Comparison of ENCODE assay signal across 23 cellular contexts in genomic region chr12:131606218-131606899, GRCh38.
DNase-seq lines count a peak whose midpoint lies in the region; ATAC-seq and FAIRE-seq lines count a peak whose summit lies in the region.
"Had no signal": no experiment of that assay in that cellular context is flagged by ENCODE, and none has a peak within 500 bp of the region (broad histone marks: within the 10 kb centered on the region; RNA-seq: fewer than 3 reads in every experiment).

No MANE protein-coding gene starts in this region.

- H3K4me1 Mint-ChIP-seq in activated CD4-positive, alpha-beta T cell treated with anti-CD3 and anti-CD28 coated beads for 36 hours, result peaks cover 64% of the 10 kb centered on the region
- H3K4me1 Mint-ChIP-seq in T-cell, result peaks cover 63 to 75% (median 64%) of the 10 kb centered on the region in 3 donors
- peaks cover 64% of the 10 kb centered on the region for H3K4me1 Mint-ChIP-seq in dendritic cell treated with granulocyte-macrophage colony-stimulating factor and Interleukin-4, amounts not matched to agents 40 ng/mL and 50 ng/mL, for 4 days (ENCODE audit: low read depth)

- H3K36me3 Mint-ChIP-seq in activated CD4-positive, alpha-beta T cell treated with anti-CD3 and anti-CD28 coated beads for 36 hours (ENCODE audit: low read depth), result no peaks in the 10 kb centered on the region
- no peaks in the 10 kb centered on the region for H3K36me3 Mint-ChIP-seq in T-cell
- no peaks in the 10 kb centered on the region for H3K36me3 Mint-ChIP-seq in dendritic cell treated with granulocyte-macrophage colony-stimulating factor and Interleukin-4, amounts not matched to agents 40 ng/mL and 50 ng/mL, for 4 days (ENCODE audit: low read depth)

- intact Hi-C loops in activated CD4-positive, alpha-beta T cell treated with anti-CD3 and anti-CD28 coated beads for 36 hours (cut with DNase I, micrococcal nuclease), result loop anchor here in 1 of 2 experiments (10.0 kb wide), 1 partner anchor 732 kb away; the partner anchor contains the start of gene RAN
- intact Hi-C loops in dendritic cell treated with granulocyte-macrophage colony-stimulating factor and Interleukin-4, amounts not matched to agents 40 ng/mL and 50 ng/mL, for 4 days (cut with micrococcal nuclease), result loop anchor here (5.0 kb wide), 1 partner anchor 106 kb away; the partner anchor contains the start of gene SFSWAP

- no peaks in the 10 kb centered on the region for H3K9me3 Mint-ChIP-seq in activated CD4-positive, alpha-beta T cell treated with anti-CD3 and anti-CD28 coated beads for 36 hours (ENCODE audit: low read depth)
- H3K9me3 Mint-ChIP-seq in T-cell, result no peaks in the 10 kb centered on the region
- H3K9me3 Mint-ChIP-seq in dendritic cell treated with granulocyte-macrophage colony-stimulating factor and Interleukin-4, amounts not matched to agents 40 ng/mL and 50 ng/mL, for 4 days, result no peaks in the 10 kb centered on the region
- H3K9me3 Mint-ChIP-seq: nephron had no signal

- ATAC-seq in activated CD4-positive, alpha-beta T cell treated with anti-CD3 and anti-CD28 coated beads for 36 hours, result peak; percentile 27
- ATAC-seq in T-cell (replicated peaks in 1 of 4), result no peak
- no peak for ATAC-seq in GM19351 (IDR thresholded peaks at IDR 0.05; ENCODE audit: unreplicated experiment)
- ATAC-seq: esophagus mucosa, gastrocnemius medialis, left cardiac atrium had no signal

- CTCF ChIA-PET in activated CD4-positive, alpha-beta T cell treated with anti-CD3 and anti-CD28 coated beads for 36 hours (lab: Charles Lee), result interaction anchor here (1.1 kb wide), 1 partner anchor 8 kb away, joined by 3 read pairs; no protein-coding TSS in a partner anchor
- CTCF ChIA-PET in T-cell (lab: Charles Lee), result no interaction called here

- POLR2A ChIA-PET in activated CD4-positive, alpha-beta T cell treated with anti-CD3 and anti-CD28 coated beads for 36 hours (lab: Charles Lee), result no interaction called here
- POLR2A ChIA-PET in T-cell (lab: Charles Lee), result no interaction called here

- H3K4me3 Mint-ChIP-seq in activated CD4-positive, alpha-beta T cell treated with anti-CD3 and anti-CD28 coated beads for 36 hours, result no peak overlapping the region
- H3K4me3 Mint-ChIP-seq in T-cell, result peak overlapping the region in 1 of 3 donors; percentile 79
- no peak overlapping the region for H3K4me3 Mint-ChIP-seq in dendritic cell treated with granulocyte-macrophage colony-stimulating factor and Interleukin-4, amounts not matched to agents 40 ng/mL and 50 ng/mL, for 4 days
- H3K4me3 Mint-ChIP-seq: nephron had no signal

- DNase-seq in activated CD4-positive, alpha-beta T cell treated with anti-CD3 and anti-CD28 coated beads for 36 hours, result peak; percentile 30
- DNase-seq in activated CD4-positive, alpha-beta T cell treated with anti-CD3 and anti-CD28 coated beads, Interleukin-2, amount 50 U/mL, for 4 hours, result no peak
- DNase-seq in GM19239 (ENCODE audit: insufficient read length, low spot score) (no peak), T-cell (no peak), GM19240 (ENCODE audit: insufficient read length, low spot score) (no peak), NCI-H748 treated with DMSO at 0.1 percent for 48 hours (lab: John Stamatoyannopoulos, UW) (no peak)
- DNase-seq: activated gamma-delta T cell; cerebellar nuclear complex; effector CD8-positive, alpha-beta T cell; gastrocnemius medialis; left cardiac atrium; NCI-H69; stimulated activated CD4-positive, alpha-beta T cell treated with anti-CD3 and anti-CD28 coated beads, Interleukin-2, amount 100 ng/mL, for 24 hours; upper lobe of left lung had no signal

- peak overlapping the region; percentile 47 for H3K27ac Mint-ChIP-seq in activated CD4-positive, alpha-beta T cell treated with anti-CD3 and anti-CD28 coated beads for 36 hours
- peak overlapping the region; percentile 52 to 64 for H3K27ac Mint-ChIP-seq in T-cell
- peak overlapping the region; percentile 75 for H3K27ac Mint-ChIP-seq in dendritic cell treated with granulocyte-macrophage colony-stimulating factor and Interleukin-4, amounts not matched to agents 40 ng/mL and 50 ng/mL, for 4 days
- H3K27ac Mint-ChIP-seq: nephron had no signal

- peak; percentile 47 for FAIRE-seq in GM19239 (lab: Jason Lieb, UNC)
- FAIRE-seq: astrocyte, D721Med, H1, RCC 7860, TTC549 had no signal

- H3K27me3 Mint-ChIP-seq in activated CD4-positive, alpha-beta T cell treated with anti-CD3 and anti-CD28 coated beads for 36 hours, result no peaks in the 10 kb centered on the region
- no peaks in the 10 kb centered on the region for H3K27me3 Mint-ChIP-seq in T-cell
- peaks cover 3% of the 10 kb centered on the region for H3K27me3 Mint-ChIP-seq in dendritic cell treated with granulocyte-macrophage colony-stimulating factor and Interleukin-4, amounts not matched to agents 40 ng/mL and 50 ng/mL, for 4 days
